In genomic region chr12:29073631-29074239, GRCh38 we compare ENCODE assay signal across 8 cellular contexts.
DNase-seq lines count a peak whose midpoint lies in the region; ATAC-seq and TF ChIP-seq lines count a peak whose summit lies in the region.

No MANE protein-coding gene starts in this region.

- H3K27me3 ChIP-seq in stomach = no peaks in the 10 kb centered on the region

- no peak for TF ChIP-seq EP300 in stomach (IDR thresholded peaks at IDR 0.05)

- H3K4me1 Mint-ChIP-seq in CD14-positive monocyte = no peaks in the 10 kb centered on the region

- H3K36me3 ChIP-seq in stomach = no peaks in the 10 kb centered on the region

- TF ChIP-seq CTCF in CD14-positive monocyte (IDR thresholded peaks at IDR 0.05) (peak; percentile 83), stomach (IDR thresholded peaks at IDR 0.05) (peak in 5 of 7 experiments; percentile 37 to 64 (median 61))

- H3K9me3 ChIP-seq in stomach = no peaks in the 10 kb centered on the region

- H3K27ac Mint-ChIP-seq in CD14-positive monocyte = no peak overlapping the region

- no peak overlapping the region for H3K4me3 ChIP-seq in stomach

- H3K36me3 Mint-ChIP-seq in CD14-positive monocyte = no peaks in the 10 kb centered on the region

- no peak overlapping the region for H3K27ac ChIP-seq in stomach

- ATAC-seq in GM18511 (IDR thresholded peaks at IDR 0.05; ENCODE audit: unreplicated experiment) (peak; percentile 79), HG03095 (IDR thresholded peaks at IDR 0.05; ENCODE audit: unreplicated experiment) (peak; percentile 84)

- H3K9me3 Mint-ChIP-seq in CD14-positive monocyte = no peaks in the 10 kb centered on the region

- WGBS in stomach, 5 donors = 30 to 35% (median 33%) methylated on average over 3 of the region's 3 CpGs

- no peak for TF ChIP-seq POLR2A in stomach (IDR thresholded peaks at IDR 0.05)

- H3K27me3 Mint-ChIP-seq in CD14-positive monocyte (ENCODE audit: low read depth in 3 of 3) = peaks cover 1 to 2% (median 2%) of the 10 kb centered on the region in 3 donors

- no peaks in the 10 kb centered on the region for H3K4me1 ChIP-seq in stomach

- DNase-seq in CD14-positive monocyte (ENCODE audit: low spot score) (no peak), NCI-H226 (peak; percentile 11), amniotic epithelial cell (ENCODE audit: low read depth) (peak; percentile 54), iPS-NIHi11 (ENCODE audit: low spot score) (peak; percentile 45), stomach (no peak), occipital lobe (lab: John Stamatoyannopoulos, UW) (no peak)

- intact Hi-C loops in CD14-positive monocyte (cut with micrococcal nuclease) (loop anchor here in 1 of 2 donors (10.0 kb wide), 1 partner anchor 241 kb away; no protein-coding TSS in a partner anchor), stomach (cut with DNase I; ENCODE audit: low total_unique reads) (no loop called here)

- no peak overlapping the region for H3K4me3 Mint-ChIP-seq in CD14-positive monocyte

Comparison
In these comparisons a context has a peak if more than half of its experiments do, and no peak if none do; other contexts are left out.
1. DNase-seq: peak in NCI-H226 (single experiment), amniotic epithelial cell (single experiment) and iPS-NIHi11 (single experiment); none in CD14-positive monocyte (single experiment), stomach (single experiment) and occipital lobe (single experiment).